ENCODE assay signal across 1 cellular context in genomic region chr6:131636880-131637792, GRCh38.
TF ChIP-seq lines count a peak whose summit lies in the region.

ENPP3 (plus strand) TSS chr6:131637302; CDS start chr6:131637385, 83 bp downstream.

TF ChIP-seq in HepG2, 621 proteins besides CTCF, POLR2A, EP300 and RAD21 (continued from another document and continues in another):
- TF ChIP-seq, protein P1, sequence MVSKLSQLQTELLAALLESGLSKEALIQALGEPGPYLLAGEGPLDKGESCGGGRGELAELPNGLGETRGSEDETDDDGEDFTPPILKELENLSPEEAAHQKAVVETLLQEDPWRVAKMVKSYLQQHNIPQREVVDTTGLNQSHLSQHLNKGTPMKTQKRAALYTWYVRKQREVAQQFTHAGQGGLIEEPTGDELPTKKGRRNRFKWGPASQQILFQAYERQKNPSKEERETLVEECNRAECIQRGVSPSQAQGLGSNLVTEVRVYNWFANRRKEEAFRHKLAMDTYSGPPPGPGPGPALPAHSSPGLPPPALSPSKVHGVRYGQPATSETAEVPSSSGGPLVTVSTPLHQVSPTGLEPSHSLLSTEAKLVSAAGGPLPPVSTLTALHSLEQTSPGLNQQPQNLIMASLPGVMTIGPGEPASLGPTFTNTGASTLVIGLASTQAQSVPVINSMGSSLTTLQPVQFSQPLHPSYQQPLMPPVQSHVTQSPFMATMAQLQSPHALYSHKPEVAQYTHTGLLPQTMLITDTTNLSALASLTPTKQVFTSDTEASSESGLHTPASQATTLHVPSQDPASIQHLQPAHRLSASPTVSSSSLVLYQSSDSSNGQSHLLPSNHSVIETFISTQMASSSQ (IDR thresholded peaks at IDR 0.05; ENCODE audit: low read depth): peak; percentile 27; the same call in 1 of the 2 replicates
- TF ChIP-seq, protein P1 (CRISPR knock-in tag; IDR thresholded peaks at IDR 0.05; ENCODE audit: borderline replicate concordance): no peak
- TF ChIP-seq NCOA2 (CRISPR knock-in tag; IDR thresholded peaks at IDR 0.05) (peak; percentile 19; the same call in 1 of the 2 replicates), MTA1 (CRISPR knock-in tag; IDR thresholded peaks at IDR 0.05; ENCODE audit: borderline replicate concordance) (no peak), THAP11 (CRISPR knock-in tag; IDR thresholded peaks at IDR 0.05) (peak; percentile 58), TARDBP (CRISPR knock-in tag; IDR thresholded peaks at IDR 0.05) (peak; percentile 80), CEBPG (CRISPR knock-in tag; IDR thresholded peaks at IDR 0.05) (peak; percentile 99), NFYC (CRISPR knock-in tag; IDR thresholded peaks at IDR 0.05) (peak; percentile 65), MEIS2 (CRISPR knock-in tag; IDR thresholded peaks at IDR 0.05) (no peak), SOX13 (IDR thresholded peaks at IDR 0.05) (no peak), SOX13 (CRISPR knock-in tag; conservative IDR thresholded peaks at IDR 0.05 in 1 of 2, IDR thresholded peaks at IDR 0.05 in 1 of 2) (peak in 1 of 2 experiments; percentile 59; a peak in 1 of 4 replicates), SAP130 (CRISPR knock-in tag; IDR thresholded peaks at IDR 0.05; ENCODE audit: low read depth) (peak; percentile 87), DRAP1 (CRISPR knock-in tag; IDR thresholded peaks at IDR 0.05) (peak; percentile 99), HES4 (CRISPR knock-in tag; IDR thresholded peaks at IDR 0.05; ENCODE audit: borderline replicate concordance) (no peak), POGZ (CRISPR knock-in tag; IDR thresholded peaks at IDR 0.05) (peak; percentile 28; the same call in 1 of the 2 replicates), KLF16 (CRISPR knock-in tag; IDR thresholded peaks at IDR 0.05) (peak in 1 of 2 experiments; percentile 52; a peak in 1 of 4 replicates), BATF2 (CRISPR knock-in tag; IDR thresholded peaks at IDR 0.05) (no peak), NRL (CRISPR knock-in tag; IDR thresholded peaks at IDR 0.05; ENCODE audit: borderline replicate concordance) (no peak), ZNF296 (CRISPR knock-in tag; conservative IDR thresholded peaks at IDR 0.05) (no peak), IRF2 (CRISPR knock-in tag; IDR thresholded peaks at IDR 0.05) (peak; percentile 67; the same call in 1 of the 2 replicates), ZNF24 (IDR thresholded peaks at IDR 0.05) (no peak), LCORL (IDR thresholded peaks at IDR 0.05) (no peak), LCORL (CRISPR knock-in tag; IDR thresholded peaks at IDR 0.05) (peak; percentile 49; the same call in 1 of the 2 replicates), YEATS2 (CRISPR knock-in tag; IDR thresholded peaks at IDR 0.05; ENCODE audit: borderline replicate concordance) (0 out of 2 replicates have a peak, but pooled peaks have one; percentile 54), HNF4G (IDR thresholded peaks at IDR 0.05; ENCODE audit: borderline replicate concordance, low read depth, low read length) (peak; percentile 75), HNF4G (CRISPR knock-in tag; IDR thresholded peaks at IDR 0.05; ENCODE audit: borderline replicate concordance, low read depth) (no peak), KLF9 (CRISPR knock-in tag; IDR thresholded peaks at IDR 0.05; ENCODE audit: low read depth) (peak; percentile 72; the same call in 1 of the 2 replicates), MAFF (IDR thresholded peaks at IDR 0.05; ENCODE audit: low read depth, low read length) (peak; percentile 20; the same call in 1 of the 2 replicates), MED1 (CRISPR knock-in tag; IDR thresholded peaks at IDR 0.05) (peak; percentile 52; the same call in 1 of the 2 replicates), ZNF33B (CRISPR knock-in tag; IDR thresholded peaks at IDR 0.05) (no peak), ZNF878 (CRISPR knock-in tag; IDR thresholded peaks at IDR 0.05) (peak; percentile 74; the same call in 1 of the 2 replicates), ZNF12 (CRISPR knock-in tag; IDR thresholded peaks at IDR 0.05) (peak; percentile 75; the same call in 1 of the 2 replicates), ATF7-NPFF (CRISPR knock-in tag; IDR thresholded peaks at IDR 0.05; ENCODE audit: low read depth) (no peak), CREB1 (IDR thresholded peaks at IDR 0.05) (no peak), CREB1 (CRISPR knock-in tag; IDR thresholded peaks at IDR 0.05) (peak; percentile 42; the same call in 1 of the 2 replicates), ZBTB7A (CRISPR knock-in tag; IDR thresholded peaks at IDR 0.05) (no peak), HOXA5 (CRISPR knock-in tag; IDR thresholded peaks at IDR 0.05) (no peak), HDAC2 (CRISPR knock-in tag; IDR thresholded peaks at IDR 0.05) (peak; percentile 50; the same call in 1 of the 2 replicates), MYNN (CRISPR knock-in tag; IDR thresholded peaks at IDR 0.05; ENCODE audit: low read depth) (no peak), GATAD1 (CRISPR knock-in tag; IDR thresholded peaks at IDR 0.05) (peak; percentile 43; the same call in 1 of the 2 replicates), ISX (CRISPR knock-in tag; conservative IDR thresholded peaks at IDR 0.05) (no peak), ZNF614 (CRISPR knock-in tag; IDR thresholded peaks at IDR 0.05; ENCODE audit: borderline replicate concordance) (peak; percentile 81; the same call in 1 of the 2 replicates), KMT2B (CRISPR knock-in tag; IDR thresholded peaks at IDR 0.05) (peak; percentile 62; the same call in 1 of the 2 replicates), ZNF749 (CRISPR knock-in tag; IDR thresholded peaks at IDR 0.05; ENCODE audit: borderline replicate concordance) (no peak), KDM5A (IDR thresholded peaks at IDR 0.05; ENCODE audit: borderline replicate concordance, low read length) (peak; percentile 61; the same call in 1 of the 2 replicates), ZMYM4 (CRISPR knock-in tag; IDR thresholded peaks at IDR 0.05) (peak; percentile 39; the same call in 1 of the 2 replicates), PHF5A (CRISPR knock-in tag; IDR thresholded peaks at IDR 0.05; ENCODE audit: low read depth, unreplicated experiment) (peak; percentile 27), ATF1 (CRISPR knock-in tag; IDR thresholded peaks at IDR 0.05) (peak; percentile 7; the same call in 1 of the 2 replicates), NAIF1 (CRISPR knock-in tag; IDR thresholded peaks at IDR 0.05; ENCODE audit: borderline replicate concordance) (no peak), POLR2G (IDR thresholded peaks at IDR 0.05; ENCODE audit: low read depth, low read length) (peak; percentile 64), HMGA1 (CRISPR knock-in tag; conservative IDR thresholded peaks at IDR 0.05) (no peak), ZNF160 (CRISPR knock-in tag; IDR thresholded peaks at IDR 0.05) (no peak), ISL2 (CRISPR knock-in tag; IDR thresholded peaks at IDR 0.05) (0 out of 2 replicates have a peak, but pooled peaks have one; percentile 14), ZNF224 (CRISPR knock-in tag; IDR thresholded peaks at IDR 0.05) (no peak), KAT8 (CRISPR knock-in tag; IDR thresholded peaks at IDR 0.05) (peak; percentile 49; the same call in 1 of the 2 replicates), RXRB (CRISPR knock-in tag; IDR thresholded peaks at IDR 0.05; ENCODE audit: borderline replicate concordance) (peak; percentile 35; the same call in 1 of the 2 replicates), FOXA3 (CRISPR knock-in tag; IDR thresholded peaks at IDR 0.05) (peak; percentile 56; the same call in 1 of the 2 replicates), ZSCAN29 (CRISPR knock-in tag; conservative IDR thresholded peaks at IDR 0.05) (peak; percentile 88; the same call in 1 of the 2 replicates), RARA (CRISPR knock-in tag; IDR thresholded peaks at IDR 0.05) (0 out of 2 replicates have a peak, but pooled peaks have one; percentile 22)
- TF ChIP-seq, protein P2, sequence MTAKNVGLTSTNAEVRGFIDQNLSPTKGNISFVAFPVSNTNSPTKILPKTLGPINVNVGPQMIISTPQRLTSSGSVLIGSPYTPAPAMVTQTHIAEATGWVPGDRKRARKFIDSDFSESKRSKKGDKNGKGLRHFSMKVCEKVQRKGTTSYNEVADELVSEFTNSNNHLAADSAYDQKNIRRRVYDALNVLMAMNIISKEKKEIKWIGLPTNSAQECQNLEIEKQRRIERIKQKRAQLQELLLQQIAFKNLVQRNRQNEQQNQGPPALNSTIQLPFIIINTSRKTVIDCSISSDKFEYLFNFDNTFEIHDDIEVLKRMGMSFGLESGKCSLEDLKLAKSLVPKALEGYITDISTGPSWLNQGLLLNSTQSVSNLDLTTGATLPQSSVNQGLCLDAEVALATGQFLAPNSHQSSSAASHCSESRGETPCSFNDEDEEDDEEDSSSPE (CRISPR knock-in tag; IDR thresholded peaks at IDR 0.05): 0 out of 2 replicates have a peak, but pooled peaks have one; percentile 8
- TF ChIP-seq, protein P3, sequence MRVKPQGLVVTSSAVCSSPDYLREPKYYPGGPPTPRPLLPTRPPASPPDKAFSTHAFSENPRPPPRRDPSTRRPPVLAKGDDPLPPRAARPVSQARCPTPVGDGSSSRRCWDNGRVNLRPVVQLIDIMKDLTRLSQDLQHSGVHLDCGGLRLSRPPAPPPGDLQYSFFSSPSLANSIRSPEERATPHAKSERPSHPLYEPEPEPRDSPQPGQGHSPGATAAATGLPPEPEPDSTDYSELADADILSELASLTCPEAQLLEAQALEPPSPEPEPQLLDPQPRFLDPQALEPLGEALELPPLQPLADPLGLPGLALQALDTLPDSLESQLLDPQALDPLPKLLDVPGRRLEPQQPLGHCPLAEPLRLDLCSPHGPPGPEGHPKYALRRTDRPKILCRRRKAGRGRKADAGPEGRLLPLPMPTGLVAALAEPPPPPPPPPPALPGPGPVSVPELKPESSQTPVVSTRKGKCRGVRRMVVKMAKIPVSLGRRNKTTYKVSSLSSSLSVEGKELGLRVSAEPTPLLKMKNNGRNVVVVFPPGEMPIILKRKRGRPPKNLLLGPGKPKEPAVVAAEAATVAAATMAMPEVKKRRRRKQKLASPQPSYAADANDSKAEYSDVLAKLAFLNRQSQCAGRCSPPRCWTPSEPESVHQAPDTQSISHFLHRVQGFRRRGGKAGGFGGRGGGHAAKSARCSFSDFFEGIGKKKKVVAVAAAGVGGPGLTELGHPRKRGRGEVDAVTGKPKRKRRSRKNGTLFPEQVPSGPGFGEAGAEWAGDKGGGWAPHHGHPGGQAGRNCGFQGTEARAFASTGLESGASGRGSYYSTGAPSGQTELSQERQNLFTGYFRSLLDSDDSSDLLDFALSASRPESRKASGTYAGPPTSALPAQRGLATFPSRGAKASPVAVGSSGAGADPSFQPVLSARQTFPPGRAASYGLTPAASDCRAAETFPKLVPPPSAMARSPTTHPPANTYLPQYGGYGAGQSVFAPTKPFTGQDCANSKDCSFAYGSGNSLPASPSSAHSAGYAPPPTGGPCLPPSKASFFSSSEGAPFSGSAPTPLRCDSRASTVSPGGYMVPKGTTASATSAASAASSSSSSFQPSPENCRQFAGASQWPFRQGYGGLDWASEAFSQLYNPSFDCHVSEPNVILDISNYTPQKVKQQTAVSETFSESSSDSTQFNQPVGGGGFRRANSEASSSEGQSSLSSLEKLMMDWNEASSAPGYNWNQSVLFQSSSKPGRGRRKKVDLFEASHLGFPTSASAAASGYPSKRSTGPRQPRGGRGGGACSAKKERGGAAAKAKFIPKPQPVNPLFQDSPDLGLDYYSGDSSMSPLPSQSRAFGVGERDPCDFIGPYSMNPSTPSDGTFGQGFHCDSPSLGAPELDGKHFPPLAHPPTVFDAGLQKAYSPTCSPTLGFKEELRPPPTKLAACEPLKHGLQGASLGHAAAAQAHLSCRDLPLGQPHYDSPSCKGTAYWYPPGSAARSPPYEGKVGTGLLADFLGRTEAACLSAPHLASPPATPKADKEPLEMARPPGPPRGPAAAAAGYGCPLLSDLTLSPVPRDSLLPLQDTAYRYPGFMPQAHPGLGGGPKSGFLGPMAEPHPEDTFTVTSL (CRISPR knock-in tag; IDR thresholded peaks at IDR 0.05; ENCODE audit: borderline replicate concordance): peak; percentile 19; the same call in 1 of the 2 replicates
- TF ChIP-seq, protein P4, sequence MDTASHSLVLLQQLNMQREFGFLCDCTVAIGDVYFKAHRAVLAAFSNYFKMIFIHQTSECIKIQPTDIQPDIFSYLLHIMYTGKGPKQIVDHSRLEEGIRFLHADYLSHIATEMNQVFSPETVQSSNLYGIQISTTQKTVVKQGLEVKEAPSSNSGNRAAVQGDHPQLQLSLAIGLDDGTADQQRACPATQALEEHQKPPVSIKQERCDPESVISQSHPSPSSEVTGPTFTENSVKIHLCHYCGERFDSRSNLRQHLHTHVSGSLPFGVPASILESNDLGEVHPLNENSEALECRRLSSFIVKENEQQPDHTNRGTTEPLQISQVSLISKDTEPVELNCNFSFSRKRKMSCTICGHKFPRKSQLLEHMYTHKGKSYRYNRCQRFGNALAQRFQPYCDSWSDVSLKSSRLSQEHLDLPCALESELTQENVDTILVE (CRISPR knock-in tag; IDR thresholded peaks at IDR 0.05): peak; percentile 71; the same call in 1 of the 2 replicates
- TF ChIP-seq, protein P5, sequence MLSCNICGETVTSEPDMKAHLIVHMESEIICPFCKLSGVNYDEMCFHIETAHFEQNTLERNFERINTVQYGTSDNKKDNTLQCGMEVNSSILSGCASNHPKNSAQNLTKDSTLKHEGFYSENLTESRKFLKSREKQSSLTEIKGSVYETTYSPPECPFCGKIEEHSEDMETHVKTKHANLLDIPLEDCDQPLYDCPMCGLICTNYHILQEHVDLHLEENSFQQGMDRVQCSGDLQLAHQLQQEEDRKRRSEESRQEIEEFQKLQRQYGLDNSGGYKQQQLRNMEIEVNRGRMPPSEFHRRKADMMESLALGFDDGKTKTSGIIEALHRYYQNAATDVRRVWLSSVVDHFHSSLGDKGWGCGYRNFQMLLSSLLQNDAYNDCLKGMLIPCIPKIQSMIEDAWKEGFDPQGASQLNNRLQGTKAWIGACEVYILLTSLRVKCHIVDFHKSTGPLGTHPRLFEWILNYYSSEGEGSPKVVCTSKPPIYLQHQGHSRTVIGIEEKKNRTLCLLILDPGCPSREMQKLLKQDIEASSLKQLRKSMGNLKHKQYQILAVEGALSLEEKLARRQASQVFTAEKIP (CRISPR knock-in tag; IDR thresholded peaks at IDR 0.05; ENCODE audit: borderline replicate concordance): no peak
